Comparison of ENCODE assay signal across 7 cellular contexts in genomic region chr22:20414059-20414440, GRCh38.
"Had no signal": no experiment of that assay in that cellular context is flagged by ENCODE, and none has a peak within 500 bp of the region (broad histone marks: within the 10 kb centered on the region; RNA-seq: fewer than 3 reads in every experiment).

No MANE protein-coding gene starts in this region.

- H2AFZ ChIP-seq: GM23248 had no signal

- DNase-seq: GM23248, GOT3, H9, HCEC 1CT, KG1 had no signal

- H3K27ac Mint-ChIP-seq: H9 had no signal

- FAIRE-seq: HTR-8/SVneo had no signal

- H3K27ac ChIP-seq: GM23248 had no signal

- H3K36me3 Mint-ChIP-seq: IgD-negative memory B cell had no signal

- H3K9me3 Mint-ChIP-seq: H9, IgD-negative memory B cell had no signal

- H3K4me3 ChIP-seq: GM23248 had no signal

- H3K9ac ChIP-seq: GM23248 had no signal

- H3K4me3 Mint-ChIP-seq: H9, IgD-negative memory B cell had no signal
